ENCODE assay signal across 7 cellular contexts in genomic region chr15:40358492-40359353, GRCh38. TPM values are rescaled to one million over a fixed set of nuclear protein-coding genes. Genes with fewer than 3 reads are reported as not detected.
DNase-seq lines count a peak whose midpoint lies in the region; ATAC-seq, FAIRE-seq and TF ChIP-seq lines count a peak whose summit lies in the region.
"Had no signal": no experiment of that assay in that cellular context is flagged by ENCODE, and none has a peak within 500 bp of the region (broad histone marks: within the 10 kb centered on the region; RNA-seq: fewer than 3 reads in every experiment).

No MANE protein-coding gene starts in this region.

- peaks cover 0 to 6% of the 10 kb centered on the region in 2 donors for H3K27me3 ChIP-seq in left lung

- H3K27me3 Mint-ChIP-seq in activated CD8-positive, alpha-beta T cell treated with anti-CD3 and anti-CD28 coated beads, Interleukin-2, amount 10 ng/mL, durations not matched to agents 7 days and 5 days (ENCODE audit: low read depth) = peaks cover 8% of the 10 kb centered on the region

- POLR2A ChIA-PET in activated CD8-positive, alpha-beta T cell treated with anti-CD3 and anti-CD28 coated beads, Interleukin-2, amount 10 ng/mL, durations not matched to agents 7 days and 5 days (lab: Charles Lee) = no interaction called here

- H3K27ac ChIP-seq in left lung = no peak overlapping the region

- CTCF ChIA-PET in activated CD8-positive, alpha-beta T cell treated with anti-CD3 and anti-CD28 coated beads, Interleukin-2, amount 10 ng/mL, durations not matched to agents 7 days and 5 days (lab: Charles Lee) = interaction anchor here (1.2 to 5.6 kb wide), 4 partner anchors 10 to 51 kb away, joined by 3 to 27 read pairs (median 11); partner anchors contain the start of gene PLCB2

- H3K4me1 Mint-ChIP-seq in activated CD8-positive, alpha-beta T cell treated with anti-CD3 and anti-CD28 coated beads, Interleukin-2, amount 10 ng/mL, durations not matched to agents 7 days and 5 days (ENCODE audit: low read depth) = peaks cover 12% of the 10 kb centered on the region

- no peaks in the 10 kb centered on the region for H3K9me3 Mint-ChIP-seq in activated CD8-positive, alpha-beta T cell treated with anti-CD3 and anti-CD28 coated beads, Interleukin-2, amount 10 ng/mL, durations not matched to agents 7 days and 5 days (ENCODE audit: insufficient read depth)

- TF ChIP-seq CTCF in D721Med (IDR thresholded peaks at IDR 0.05; ENCODE audit: insufficient read depth, missing control alignments) = peak; percentile 10
- TF ChIP-seq CTCF in left lung (IDR thresholded peaks at IDR 0.05) = no peak

- no peaks in the 10 kb centered on the region for H3K36me3 ChIP-seq in left lung

- FAIRE-seq in D721Med (lab: Jason Lieb, UNC) = no peak
- FAIRE-seq: TTC549 had no signal

- no peak overlapping the region for H3K27ac Mint-ChIP-seq in activated CD8-positive, alpha-beta T cell treated with anti-CD3 and anti-CD28 coated beads, Interleukin-2, amount 10 ng/mL, durations not matched to agents 7 days and 5 days

- DNase-seq in D721Med (ENCODE audit: insufficient read length, low spot score) = no peak
- peak; percentile 58 for DNase-seq in activated CD8-positive, alpha-beta T cell treated with anti-CD3 and anti-CD28 coated beads, Interleukin-2, amount 10 ng/mL, durations not matched to agents 7 days and 5 days
- peak; percentile 36 to 81 for DNase-seq in left lung
- no peak for DNase-seq in epidermal melanocyte (ENCODE audit: insufficient read length, low spot score)
- no peak for DNase-seq in mucosa of gallbladder (ENCODE audit: low spot score)

- no peaks in the 10 kb centered on the region for H3K9me3 ChIP-seq in left lung

- H3K36me3 Mint-ChIP-seq in activated CD8-positive, alpha-beta T cell treated with anti-CD3 and anti-CD28 coated beads, Interleukin-2, amount 10 ng/mL, durations not matched to agents 7 days and 5 days (ENCODE audit: low read depth) = no peaks in the 10 kb centered on the region

- intact Hi-C loops in left lung (cut with DNase I) = no loop called here

- peak overlapping the region; percentile 48 to 58 for H3K4me3 ChIP-seq in left lung

- H3K4me1 ChIP-seq in left lung = peaks cover 0 to 19% of the 10 kb centered on the region in 2 donors

- H3K4me3 Mint-ChIP-seq in activated CD8-positive, alpha-beta T cell treated with anti-CD3 and anti-CD28 coated beads, Interleukin-2, amount 10 ng/mL, durations not matched to agents 7 days and 5 days = peak overlapping the region; percentile 78

- ATAC-seq in HG02938 (IDR thresholded peaks at IDR 0.05; ENCODE audit: unreplicated experiment) = peak; percentile 7
- ATAC-seq in activated CD8-positive, alpha-beta T cell treated with anti-CD3 and anti-CD28 coated beads, Interleukin-2, amount 10 ng/mL, durations not matched to agents 7 days and 5 days = peak; percentile 52
- ATAC-seq in left lung = peak; percentile 23

RNA-seq across cellular contexts. Expression of gene DISP2, which starts 0.7 kb away (rescaled TPM):
- total RNA-seq in activated CD8-positive, alpha-beta T cell treated with anti-CD3 and anti-CD28 coated beads, Interleukin-2, amount 10 ng/mL, durations not matched to agents 7 days and 5 days = 1 to 10 TPM in 1 of 2 experiments, under 1 TPM in 1; 0.82 to 2.6 TPM
- 1 to 10 TPM in 1 of 2 donors, under 1 TPM in 1; 0.65 to 2.5 TPM for total RNA-seq in left lung
- total RNA-seq in mucosa of gallbladder = 3.5 TPM

RNA-seq across cellular contexts. Expression of gene PHGR1, which starts 7.9 kb away (rescaled TPM):
- total RNA-seq in activated CD8-positive, alpha-beta T cell treated with anti-CD3 and anti-CD28 coated beads, Interleukin-2, amount 10 ng/mL, durations not matched to agents 7 days and 5 days = not detected
- total RNA-seq in left lung = not detected
- total RNA-seq in mucosa of gallbladder = 9.1 TPM

RNA-seq across cellular contexts. Expression of gene CCDC9B, which starts 18.0 kb away (rescaled TPM):
- under 1 TPM; 0.76 to 0.84 TPM for total RNA-seq in activated CD8-positive, alpha-beta T cell treated with anti-CD3 and anti-CD28 coated beads, Interleukin-2, amount 10 ng/mL, durations not matched to agents 7 days and 5 days
- total RNA-seq in left lung (10 to 100 TPM; 31.7 to 65.4 TPM), mucosa of gallbladder (107 TPM)

RNA-seq across cellular contexts. Expression of gene KNSTRN, which starts 23.8 kb away (rescaled TPM):
- 10 to 100 TPM; 71.1 to 74.1 TPM for total RNA-seq in activated CD8-positive, alpha-beta T cell treated with anti-CD3 and anti-CD28 coated beads, Interleukin-2, amount 10 ng/mL, durations not matched to agents 7 days and 5 days
- total RNA-seq in left lung = 10 to 100 TPM; 14.2 to 32.2 TPM
- total RNA-seq in mucosa of gallbladder = 12.2 TPM

RNA-seq across cellular contexts. Expression of gene INAFM2, which starts 35.2 kb away (rescaled TPM):
- total RNA-seq in activated CD8-positive, alpha-beta T cell treated with anti-CD3 and anti-CD28 coated beads, Interleukin-2, amount 10 ng/mL, durations not matched to agents 7 days and 5 days = 1 to 10 TPM; 8.7 to 9.4 TPM
- total RNA-seq in left lung = 10 to 100 TPM; 27.1 to 37.1 TPM
- 44.2 TPM for total RNA-seq in mucosa of gallbladder

Comparison
In these comparisons a context has a peak if more than half of its experiments do, and no peak if none do; other contexts are left out.
1. DNase-seq: peak in activated CD8-positive, alpha-beta T cell treated with anti-CD3 and anti-CD28 coated beads, Interleukin-2, amount 10 ng/mL, durations not matched to agents 7 days and 5 days (single experiment) and left lung (2 of 2); none in D721Med (single experiment), epidermal melanocyte (single experiment) and mucosa of gallbladder (single experiment).
2. RNA of gene PHGR1, which starts 7.9 kb away (total RNA-seq): 9.1 TPM in mucosa of gallbladder (single experiment); not detected in activated CD8-positive, alpha-beta T cell treated with anti-CD3 and anti-CD28 coated beads, Interleukin-2, amount 10 ng/mL, durations not matched to agents 7 days and 5 days and not detected in left lung; every median in the first group is over 10 times any median in the second.
3. RNA of gene CCDC9B, which starts 18.0 kb away (total RNA-seq): 107 TPM in mucosa of gallbladder (single experiment) and 31.7 to 65.4 TPM in left lung; 0.76 to 0.84 TPM in activated CD8-positive, alpha-beta T cell treated with anti-CD3 and anti-CD28 coated beads, Interleukin-2, amount 10 ng/mL, durations not matched to agents 7 days and 5 days; every median in the first group is over 10 times any median in the second.
4. Peak in every context shown above with its lines, with median percentiles within 50 percentile points of each other: ATAC-seq.